ENCODE assay signal across 1 cellular context in the genomic region with DNA sequence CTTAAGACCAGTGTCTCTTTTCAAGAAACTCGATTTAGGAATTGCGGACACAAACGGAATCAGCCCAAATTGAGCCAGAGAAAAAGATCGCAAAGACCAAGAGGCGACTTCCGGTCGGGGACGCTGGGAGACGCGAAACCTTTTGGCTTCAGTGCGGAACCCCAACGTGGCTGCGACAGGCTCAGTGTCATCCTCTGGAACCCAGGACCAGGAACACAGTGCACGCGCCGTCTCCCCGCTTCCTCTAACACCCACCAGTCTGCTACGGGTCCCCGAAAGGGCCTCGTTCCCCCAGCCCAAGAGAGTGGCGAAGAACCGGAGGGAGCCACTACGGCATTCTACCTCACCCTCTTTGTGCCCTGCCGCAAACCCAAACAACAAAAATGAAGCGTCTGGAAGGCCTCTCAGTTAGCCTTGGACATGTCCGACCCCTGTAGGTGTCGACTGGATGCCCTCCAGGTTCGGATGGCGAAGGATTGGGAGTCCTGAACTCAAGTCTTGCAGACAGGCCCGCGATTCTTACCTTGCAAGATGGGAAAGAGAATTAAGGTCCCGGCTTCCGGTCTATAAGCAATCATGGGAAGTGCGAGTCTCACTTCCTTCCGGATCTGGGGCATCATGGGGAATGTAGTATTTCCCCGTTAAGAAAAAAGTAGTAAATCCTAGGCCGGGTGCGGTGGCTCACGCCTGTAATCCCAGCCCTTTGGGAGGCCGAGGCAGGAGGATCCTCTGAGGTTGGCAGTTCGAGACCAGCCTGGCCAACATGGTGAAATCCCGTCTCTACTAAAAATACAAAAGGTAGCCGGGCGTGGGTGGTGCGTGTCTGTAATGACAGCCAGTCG.
TF ChIP-seq lines count a peak whose summit lies in the region.

TSS of gene RPL6 (minus strand) at position 542 of the 842 bp plus-strand sequence. CDS start 949 bp downstream, outside the sequence.

TF ChIP-seq in K562, 482 proteins besides CTCF, POLR2A, EP300 and RAD21 (continued from another document and continues in another):
- TF ChIP-seq, protein P1, sequence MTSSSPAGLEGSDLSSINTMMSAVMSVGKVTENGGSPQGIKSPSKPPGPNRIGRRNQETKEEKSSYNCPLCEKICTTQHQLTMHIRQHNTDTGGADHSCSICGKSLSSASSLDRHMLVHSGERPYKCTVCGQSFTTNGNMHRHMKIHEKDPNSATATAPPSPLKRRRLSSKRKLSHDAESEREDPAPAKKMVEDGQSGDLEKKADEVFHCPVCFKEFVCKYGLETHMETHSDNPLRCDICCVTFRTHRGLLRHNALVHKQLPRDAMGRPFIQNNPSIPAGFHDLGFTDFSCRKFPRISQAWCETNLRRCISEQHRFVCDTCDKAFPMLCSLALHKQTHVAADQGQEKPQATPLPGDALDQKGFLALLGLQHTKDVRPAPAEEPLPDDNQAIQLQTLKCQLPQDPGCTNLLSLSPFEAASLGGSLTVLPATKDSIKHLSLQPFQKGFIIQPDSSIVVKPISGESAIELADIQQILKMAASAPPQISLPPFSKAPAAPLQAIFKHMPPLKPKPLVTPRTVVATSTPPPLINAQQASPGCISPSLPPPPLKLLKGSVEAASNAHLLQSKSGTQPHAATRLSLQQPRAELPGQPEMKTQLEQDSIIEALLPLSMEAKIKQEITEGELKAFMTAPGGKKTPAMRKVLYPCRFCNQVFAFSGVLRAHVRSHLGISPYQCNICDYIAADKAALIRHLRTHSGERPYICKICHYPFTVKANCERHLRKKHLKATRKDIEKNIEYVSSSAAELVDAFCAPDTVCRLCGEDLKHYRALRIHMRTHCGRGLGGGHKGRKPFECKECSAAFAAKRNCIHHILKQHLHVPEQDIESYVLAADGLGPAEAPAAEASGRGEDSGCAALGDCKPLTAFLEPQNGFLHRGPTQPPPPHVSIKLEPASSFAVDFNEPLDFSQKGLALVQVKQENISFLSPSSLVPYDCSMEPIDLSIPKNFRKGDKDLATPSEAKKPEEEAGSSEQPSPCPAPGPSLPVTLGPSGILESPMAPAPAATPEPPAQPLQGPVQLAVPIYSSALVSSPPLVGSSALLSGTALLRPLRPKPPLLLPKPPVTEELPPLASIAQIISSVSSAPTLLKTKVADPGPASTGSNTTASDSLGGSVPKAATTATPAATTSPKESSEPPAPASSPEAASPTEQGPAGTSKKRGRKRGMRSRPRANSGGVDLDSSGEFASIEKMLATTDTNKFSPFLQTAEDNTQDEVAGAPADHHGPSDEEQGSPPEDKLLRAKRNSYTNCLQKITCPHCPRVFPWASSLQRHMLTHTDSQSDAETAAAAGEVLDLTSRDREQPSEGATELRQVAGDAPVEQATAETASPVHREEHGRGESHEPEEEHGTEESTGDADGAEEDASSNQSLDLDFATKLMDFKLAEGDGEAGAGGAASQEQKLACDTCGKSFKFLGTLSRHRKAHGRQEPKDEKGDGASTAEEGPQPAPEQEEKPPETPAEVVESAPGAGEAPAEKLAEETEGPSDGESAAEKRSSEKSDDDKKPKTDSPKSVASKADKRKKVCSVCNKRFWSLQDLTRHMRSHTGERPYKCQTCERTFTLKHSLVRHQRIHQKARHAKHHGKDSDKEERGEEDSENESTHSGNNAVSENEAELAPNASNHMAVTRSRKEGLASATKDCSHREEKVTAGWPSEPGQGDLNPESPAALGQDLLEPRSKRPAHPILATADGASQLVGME (CRISPR knock-in tag; IDR thresholded peaks at IDR 0.05): no peak
- TF ChIP-seq ZNF398 (CRISPR knock-in tag; IDR thresholded peaks at IDR 0.05) (no peak), ZNF3 (CRISPR knock-in tag; IDR thresholded peaks at IDR 0.05) (no peak), ZNF586 (CRISPR knock-in tag; conservative IDR thresholded peaks at IDR 0.05) (no peak), NCOA1 (IDR thresholded peaks at IDR 0.05; ENCODE audit: low read depth) (peak; percentile 70; the same call in 1 of the 2 replicates), CC2D1A (IDR thresholded peaks at IDR 0.05) (peak; percentile 48), YY1 (IDR thresholded peaks at IDR 0.05; ENCODE audit: borderline replicate concordance in 1 of 3, control insufficient read depth in 1 of 3, extremely low read depth in 1 of 3, insufficient read depth in 3 of 3, insufficient read length in 1 of 3, insufficient replicate concordance in 2 of 3, low read depth in 1 of 3, low read length in 2 of 3) (no peak), HLTF (IDR thresholded peaks at IDR 0.05) (peak; percentile 54; the same call in 1 of the 2 replicates), TRIM25 (IDR thresholded peaks at IDR 0.05; ENCODE audit: borderline replicate concordance) (0 out of 2 replicates have a peak, but pooled peaks have one; percentile 48), FOXJ2 (tag; IDR thresholded peaks at IDR 0.05) (no peak), ZNF124 (CRISPR knock-in tag; IDR thresholded peaks at IDR 0.05) (no peak), CBX5 (IDR thresholded peaks at IDR 0.05; ENCODE audit: borderline replicate concordance, low read depth) (no peak), ZNF696 (CRISPR knock-in tag; conservative IDR thresholded peaks at IDR 0.05) (no peak), TOE1 (IDR thresholded peaks at IDR 0.05; ENCODE audit: borderline replicate concordance) (peak; percentile 73), TOE1 (CRISPR knock-in tag; IDR thresholded peaks at IDR 0.05; ENCODE audit: borderline replicate concordance, low read depth) (no peak), RBM14 (IDR thresholded peaks at IDR 0.05; ENCODE audit: borderline replicate concordance, insufficient read depth, low read depth, low read length) (no peak), HDAC3 (IDR thresholded peaks at IDR 0.05; ENCODE audit: borderline replicate concordance, partially characterized antibody) (no peak), ZNF57 (CRISPR knock-in tag; IDR thresholded peaks at IDR 0.05) (no peak), KDM2B (CRISPR knock-in tag; IDR thresholded peaks at IDR 0.05) (no peak), HNRNPH1 (optimal IDR thresholded peaks at IDR 0.05; ENCODE audit: low read depth, low read length) (no peak), ZNF76 (CRISPR knock-in tag; IDR thresholded peaks at IDR 0.05; ENCODE audit: borderline replicate concordance) (no peak), NRF1 (conservative IDR thresholded peaks at IDR 0.05 in 1 of 2, IDR thresholded peaks at IDR 0.05 in 1 of 2) (no peak), RBM39 (optimal IDR thresholded peaks at IDR 0.05; ENCODE audit: low read depth, low read length) (peak; percentile 53), PTTG1 (tag; IDR thresholded peaks at IDR 0.05; ENCODE audit: low read depth) (no peak), ZNF785 (CRISPR knock-in tag; IDR thresholded peaks at IDR 0.05) (no peak), HMG20B (CRISPR knock-in tag; IDR thresholded peaks at IDR 0.05) (no peak), PHB2 (IDR thresholded peaks at IDR 0.05; ENCODE audit: low read depth) (0 out of 2 replicates have a peak, but pooled peaks have one; percentile 8), SP1 (CRISPR knock-in tag; IDR thresholded peaks at IDR 0.05) (peak; percentile 79), PHF8 (IDR thresholded peaks at IDR 0.05; ENCODE audit: borderline replicate concordance, low read length) (peak; percentile 97), SRF (CRISPR knock-in tag; IDR thresholded peaks at IDR 0.05) (peak in 1 of 2 experiments; percentile 71; a peak in 1 of 4 replicates), SAFB2 (IDR thresholded peaks at IDR 0.05; ENCODE audit: borderline replicate concordance, low read depth, low read length, severe bottlenecking) (no peak), FUS (optimal IDR thresholded peaks at IDR 0.05; ENCODE audit: low read depth, low read length) (no peak), LEF1 (IDR thresholded peaks at IDR 0.05) (no peak; the same call in 1 of the 2 replicates), ZFP36 (IDR thresholded peaks at IDR 0.05; ENCODE audit: low read depth, low read length, partially characterized antibody) (no peak), DNMT1 (IDR thresholded peaks at IDR 0.05) (no peak), CBFA2T2 (conservative IDR thresholded peaks at IDR 0.05) (no peak), TBP (optimal IDR thresholded peaks at IDR 0.05; ENCODE audit: low read depth, low read length) (peak; percentile 98), SREBF1 (IDR thresholded peaks at IDR 0.05; ENCODE audit: borderline replicate concordance, low read depth, low read length) (no peak), ZNF780A (CRISPR knock-in tag; IDR thresholded peaks at IDR 0.05) (no peak)
- TF ChIP-seq, protein P2, sequence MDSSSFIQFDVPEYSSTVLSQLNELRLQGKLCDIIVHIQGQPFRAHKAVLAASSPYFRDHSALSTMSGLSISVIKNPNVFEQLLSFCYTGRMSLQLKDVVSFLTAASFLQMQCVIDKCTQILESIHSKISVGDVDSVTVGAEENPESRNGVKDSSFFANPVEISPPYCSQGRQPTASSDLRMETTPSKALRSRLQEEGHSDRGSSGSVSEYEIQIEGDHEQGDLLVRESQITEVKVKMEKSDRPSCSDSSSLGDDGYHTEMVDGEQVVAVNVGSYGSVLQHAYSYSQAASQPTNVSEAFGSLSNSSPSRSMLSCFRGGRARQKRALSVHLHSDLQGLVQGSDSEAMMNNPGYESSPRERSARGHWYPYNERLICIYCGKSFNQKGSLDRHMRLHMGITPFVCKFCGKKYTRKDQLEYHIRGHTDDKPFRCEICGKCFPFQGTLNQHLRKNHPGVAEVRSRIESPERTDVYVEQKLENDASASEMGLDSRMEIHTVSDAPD (CRISPR knock-in tag; IDR thresholded peaks at IDR 0.05): no peak
- TF ChIP-seq, protein P3, sequence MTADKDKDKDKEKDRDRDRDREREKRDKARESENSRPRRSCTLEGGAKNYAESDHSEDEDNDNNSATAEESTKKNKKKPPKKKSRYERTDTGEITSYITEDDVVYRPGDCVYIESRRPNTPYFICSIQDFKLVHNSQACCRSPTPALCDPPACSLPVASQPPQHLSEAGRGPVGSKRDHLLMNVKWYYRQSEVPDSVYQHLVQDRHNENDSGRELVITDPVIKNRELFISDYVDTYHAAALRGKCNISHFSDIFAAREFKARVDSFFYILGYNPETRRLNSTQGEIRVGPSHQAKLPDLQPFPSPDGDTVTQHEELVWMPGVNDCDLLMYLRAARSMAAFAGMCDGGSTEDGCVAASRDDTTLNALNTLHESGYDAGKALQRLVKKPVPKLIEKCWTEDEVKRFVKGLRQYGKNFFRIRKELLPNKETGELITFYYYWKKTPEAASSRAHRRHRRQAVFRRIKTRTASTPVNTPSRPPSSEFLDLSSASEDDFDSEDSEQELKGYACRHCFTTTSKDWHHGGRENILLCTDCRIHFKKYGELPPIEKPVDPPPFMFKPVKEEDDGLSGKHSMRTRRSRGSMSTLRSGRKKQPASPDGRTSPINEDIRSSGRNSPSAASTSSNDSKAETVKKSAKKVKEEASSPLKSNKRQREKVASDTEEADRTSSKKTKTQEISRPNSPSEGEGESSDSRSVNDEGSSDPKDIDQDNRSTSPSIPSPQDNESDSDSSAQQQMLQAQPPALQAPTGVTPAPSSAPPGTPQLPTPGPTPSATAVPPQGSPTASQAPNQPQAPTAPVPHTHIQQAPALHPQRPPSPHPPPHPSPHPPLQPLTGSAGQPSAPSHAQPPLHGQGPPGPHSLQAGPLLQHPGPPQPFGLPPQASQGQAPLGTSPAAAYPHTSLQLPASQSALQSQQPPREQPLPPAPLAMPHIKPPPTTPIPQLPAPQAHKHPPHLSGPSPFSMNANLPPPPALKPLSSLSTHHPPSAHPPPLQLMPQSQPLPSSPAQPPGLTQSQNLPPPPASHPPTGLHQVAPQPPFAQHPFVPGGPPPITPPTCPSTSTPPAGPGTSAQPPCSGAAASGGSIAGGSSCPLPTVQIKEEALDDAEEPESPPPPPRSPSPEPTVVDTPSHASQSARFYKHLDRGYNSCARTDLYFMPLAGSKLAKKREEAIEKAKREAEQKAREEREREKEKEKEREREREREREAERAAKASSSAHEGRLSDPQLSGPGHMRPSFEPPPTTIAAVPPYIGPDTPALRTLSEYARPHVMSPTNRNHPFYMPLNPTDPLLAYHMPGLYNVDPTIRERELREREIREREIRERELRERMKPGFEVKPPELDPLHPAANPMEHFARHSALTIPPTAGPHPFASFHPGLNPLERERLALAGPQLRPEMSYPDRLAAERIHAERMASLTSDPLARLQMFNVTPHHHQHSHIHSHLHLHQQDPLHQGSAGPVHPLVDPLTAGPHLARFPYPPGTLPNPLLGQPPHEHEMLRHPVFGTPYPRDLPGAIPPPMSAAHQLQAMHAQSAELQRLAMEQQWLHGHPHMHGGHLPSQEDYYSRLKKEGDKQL (CRISPR knock-in tag; IDR thresholded peaks at IDR 0.05; ENCODE audit: borderline replicate concordance): no peak
